In the genomic region with DNA sequence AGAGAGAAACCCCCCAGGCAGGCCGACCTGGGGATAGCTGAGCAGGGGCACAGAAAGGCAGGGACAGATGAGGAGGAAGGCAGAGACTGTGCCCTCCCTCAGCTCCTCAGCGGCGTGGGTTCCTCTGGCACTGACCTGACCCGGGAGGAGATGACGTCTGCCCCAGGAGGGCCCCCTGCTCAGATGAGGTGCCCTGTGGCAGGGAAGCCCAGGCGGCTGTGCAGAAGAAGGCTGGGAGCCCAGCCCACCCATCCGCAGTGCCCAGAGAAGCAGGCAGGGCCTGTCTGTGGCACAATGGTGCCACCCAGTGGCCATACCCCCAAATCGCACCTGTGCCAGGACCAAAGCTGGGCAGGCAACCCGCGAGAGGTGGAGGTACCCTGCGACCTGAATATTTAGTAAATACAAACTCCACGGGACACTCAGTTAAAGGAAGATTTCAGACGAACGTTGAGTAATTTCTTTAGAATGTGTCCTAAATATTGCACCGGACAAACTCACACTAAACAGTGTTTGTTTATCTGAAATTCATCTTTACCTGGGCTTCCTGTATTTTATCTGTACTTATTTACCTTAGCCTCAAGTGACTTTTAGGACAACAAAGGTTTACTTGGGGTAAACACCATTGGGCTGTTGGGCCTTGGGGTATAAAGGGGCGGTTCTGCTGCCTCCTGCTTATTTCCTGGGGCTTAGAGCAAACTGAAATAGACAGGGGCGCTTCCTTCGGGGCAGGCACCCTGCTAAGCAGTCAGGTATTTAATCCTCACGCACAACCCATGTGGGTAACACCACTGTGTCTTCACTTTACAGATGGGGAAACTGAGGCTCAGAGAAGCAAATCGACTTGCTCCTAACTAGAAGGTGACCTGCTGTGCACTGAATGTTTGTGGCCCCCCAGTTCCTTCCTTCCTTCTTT, we compare ENCODE assay signal across 9 cellular contexts. TPM values are rescaled to one million over a fixed set of nuclear protein-coding genes. Genes with fewer than 3 reads are reported as not detected.
DNase-seq lines count a peak whose midpoint lies in the region; ATAC-seq and TF ChIP-seq lines count a peak whose summit lies in the region.
"Had no signal": no experiment of that assay in that cellular context is flagged by ENCODE, and none has a peak within 500 bp of the region (broad histone marks: within the 10 kb centered on the region; RNA-seq: fewer than 3 reads in every experiment).

No MANE protein-coding gene starts in this region.

- H3K9me3 Mint-ChIP-seq in activated T-cell treated with anti-CD3 and anti-CD28 coated beads, Interleukin-2, amount 50 U/mL, for 4 hours = peaks cover 4% of the 10 kb centered on the region

- peaks cover 14% of the 10 kb centered on the region for H3K27me3 Mint-ChIP-seq in activated T-cell treated with anti-CD3 and anti-CD28 coated beads, Interleukin-2, amount 50 U/mL, for 4 hours (ENCODE audit: low read depth)

- 12 to 13% methylated on average over 16 to 19 of the region's 20 CpGs for WGBS in tibial nerve, 2 donors

- H3K4me1 ChIP-seq in OCI-LY1 (ENCODE audit: insufficient read depth, low read length, severe bottlenecking) = no peaks in the 10 kb centered on the region
- no peaks in the 10 kb centered on the region for H3K4me1 ChIP-seq in tibial nerve

- no peaks in the 10 kb centered on the region for H3K79me2 ChIP-seq in OCI-LY1 (ENCODE audit: insufficient read depth, low read length)

- no peaks in the 10 kb centered on the region for H3F3A ChIP-seq in OCI-LY1 (ENCODE audit: insufficient read depth, low read length)

- in situ Hi-C loops in GM13977 (cut with MboI; ENCODE audit: low pct_unique_long_range_greater_than_20kb, low sequenced_read_pairs, unreplicated experiment) = no loop called here

- no peaks in the 10 kb centered on the region for H4K20me1 ChIP-seq in OCI-LY1 (ENCODE audit: insufficient read depth, low read length)

- no peaks in the 10 kb centered on the region for H3K36me3 ChIP-seq in OCI-LY1 (ENCODE audit: insufficient read depth, low read length)
- no peaks in the 10 kb centered on the region for H3K36me3 ChIP-seq in tibial nerve

- no peak for TF ChIP-seq POLR2A in tibial nerve (IDR thresholded peaks at IDR 0.05)

- ATAC-seq in HG03045 (IDR thresholded peaks at IDR 0.05; ENCODE audit: unreplicated experiment) = peak; percentile 74
- ATAC-seq in activated T-cell treated with anti-CD3 and anti-CD28 coated beads, Interleukin-2, amount 50 U/mL, for 4 hours = peak; percentile 71 to 79

- H3K4me1 Mint-ChIP-seq in activated T-cell treated with anti-CD3 and anti-CD28 coated beads, Interleukin-2, amount 50 U/mL, for 4 hours (ENCODE audit: low read depth) = peaks cover 4% of the 10 kb centered on the region

- TF ChIP-seq CTCF in GM13977 (IDR thresholded peaks at IDR 0.05; ENCODE audit: extremely low read depth, insufficient read depth, missing control alignments) (peak; percentile 96), OCI-LY1 (IDR thresholded peaks at IDR 0.05; ENCODE audit: low read length) (peak; percentile 54), fibroblast of villous mesenchyme (IDR thresholded peaks at IDR 0.05; ENCODE audit: insufficient read depth, low read depth, low read length) (peak; percentile 76), tibial nerve (IDR thresholded peaks at IDR 0.05) (peak; percentile 45 to 68 (median 59))

- H3K9me3 ChIP-seq in OCI-LY1 (ENCODE audit: low read length) (no peaks in the 10 kb centered on the region), tibial nerve (peaks cover 0 to 20% (median 2%) of the 10 kb centered on the region in 4 donors)

- no peaks in the 10 kb centered on the region for H3K27me3 ChIP-seq in OCI-LY1 (ENCODE audit: insufficient read depth, low read length)
- H3K27me3 ChIP-seq in tibial nerve = no peaks in the 10 kb centered on the region

- TF ChIP-seq EP300 in tibial nerve (IDR thresholded peaks at IDR 0.05) = no peak

- H3K4me3 ChIP-seq in OCI-LY1 (ENCODE audit: low read depth, low read length, poor library complexity, severe bottlenecking) (no peak overlapping the region), fibroblast of villous mesenchyme (ENCODE audit: low read depth, low read length) (no peak overlapping the region), tibial nerve (no peak overlapping the region)

- peak; percentile 70 for DNase-seq in AG08395 (ENCODE audit: low spot score)
- DNase-seq in GM13977 (ENCODE audit: low spot score) = peak; percentile 82
- peak; percentile 34 for DNase-seq in activated T-cell treated with anti-CD3 and anti-CD28 coated beads, Interleukin-2, amount 50 U/mL, for 4 hours
- DNase-seq in fibroblast of villous mesenchyme (ENCODE audit: low read depth) = peak; percentile 21
- peak in 41 of 56 donors; percentile 5 to 83 (median 38) for DNase-seq in nucleus accumbens (lab: John Stamatoyannopoulos, UW)
- DNase-seq in tibial nerve (ENCODE audit: low spot score in 2 of 2) = peak; percentile 38 to 50

- no peak overlapping the region for H3K4me3 Mint-ChIP-seq in activated T-cell treated with anti-CD3 and anti-CD28 coated beads, Interleukin-2, amount 50 U/mL, for 4 hours

- no peak overlapping the region for H3K4me2 ChIP-seq in OCI-LY1 (ENCODE audit: low read length)

- H3K9me2 ChIP-seq in OCI-LY1 (ENCODE audit: low read depth, low read length) = no peaks in the 10 kb centered on the region

- H3K27ac ChIP-seq in OCI-LY1 (ENCODE audit: low read depth, low read length, poor library complexity, severe bottlenecking) (no peak overlapping the region), tibial nerve (no peak overlapping the region)

- H3K36me3 Mint-ChIP-seq in activated T-cell treated with anti-CD3 and anti-CD28 coated beads, Interleukin-2, amount 50 U/mL, for 4 hours (ENCODE audit: insufficient read depth) = no peaks in the 10 kb centered on the region

- H3K9ac ChIP-seq in OCI-LY1 (ENCODE audit: low read length) = no peak overlapping the region

- no peak overlapping the region for H2AFZ ChIP-seq in OCI-LY1 (ENCODE audit: low read length)

RNA-seq across cellular contexts. Expression of a gene that starts 46.5 kb away (rescaled TPM):
- not detected for total RNA-seq in activated T-cell treated with anti-CD3 and anti-CD28 coated beads, Interleukin-2, amount 50 U/mL, for 4 hours
- total RNA-seq in fibroblast of villous mesenchyme (not detected in 2 replicates), tibial nerve (under 1 TPM in 1 of 4 donors, not detected in 3; 0.21 TPM)
- total RNA-seq: subcutaneous adipose tissue had no signal

Comparison
In these comparisons a context has a peak if more than half of its experiments do, and no peak if none do; other contexts are left out.
1. DNase-seq: peak in every context shown above with its lines; median percentile 82 in GM13977; 70 in AG08395; 44 in tibial nerve; 38 in nucleus accumbens; 34 in activated T-cell treated with anti-CD3 and anti-CD28 coated beads, Interleukin-2, amount 50 U/mL, for 4 hours; 21 in fibroblast of villous mesenchyme.